ENCODE assay signal across 8 cellular contexts in the genomic region with DNA sequence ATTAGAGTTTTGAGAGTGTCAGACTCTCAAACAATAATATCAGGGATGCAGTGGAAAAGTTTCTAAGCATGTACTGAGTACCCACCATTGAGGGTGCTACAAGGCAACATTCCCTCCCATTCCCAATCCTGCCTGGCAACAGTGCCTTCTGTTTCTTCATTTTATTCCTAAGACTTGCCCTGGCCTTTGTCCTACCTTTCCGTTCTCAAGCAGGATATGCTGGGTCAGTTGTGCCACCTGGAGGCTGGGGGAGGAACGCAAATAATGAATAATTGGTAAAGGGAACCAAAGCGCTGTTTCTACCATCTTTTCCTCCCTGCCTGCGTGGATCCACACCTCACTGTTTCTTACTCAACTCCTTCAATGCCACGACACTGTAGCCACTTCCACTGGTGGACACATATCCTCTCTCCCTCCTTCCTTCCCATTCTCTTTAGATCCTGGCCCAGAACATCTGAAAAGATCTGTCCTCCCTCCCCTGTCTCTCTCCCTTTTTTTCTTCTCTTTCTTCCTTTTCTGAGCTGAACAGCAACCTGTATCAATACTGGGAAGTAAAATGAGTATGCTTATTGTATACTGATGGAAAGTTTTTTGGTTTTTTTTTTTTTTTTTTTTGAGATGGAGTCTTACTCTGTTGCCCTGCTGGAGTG.
DNase-seq lines count a peak whose midpoint lies in the region; ATAC-seq and TF ChIP-seq lines count a peak whose summit lies in the region.

No MANE protein-coding gene starts in this region.

- 20 to 34% methylated on average over 5 of the region's 5 CpGs for WGBS in lung, 2 donors
- 74% methylated on average over 5 of the region's 5 CpGs for WGBS in tibial nerve, 2 donors

- H3K36me3 ChIP-seq in lung (ENCODE audit: control insufficient read depth in 2 of 2, insufficient read depth in 2 of 2, low read length in 2 of 2) (peaks cover 0 to 11% of the 10 kb centered on the region in 2 donors), tibial nerve (no peaks in the 10 kb centered on the region)

- peak; percentile 49 for DNase-seq in NCI-H1092 (lab: John Stamatoyannopoulos, UW)
- DNase-seq in UCSD-AML1 (lab: John Stamatoyannopoulos, UW; ENCODE audit: unreplicated experiment): peak; percentile 47
- peak; percentile 30 for DNase-seq in central memory CD4-positive, alpha-beta T cell
- DNase-seq in lung (ENCODE audit: low spot score): peak; percentile 46
- DNase-seq in tibial nerve (ENCODE audit: low spot score in 2 of 2): peak in 1 of 2 donors; percentile 50

- no peak overlapping the region for H3K4me3 ChIP-seq in lung
- no peak overlapping the region for H3K4me3 ChIP-seq in tibial nerve

- H3K4me1 ChIP-seq in lung (ENCODE audit: control insufficient read depth in 2 of 2, insufficient read depth in 2 of 2, low read length in 2 of 2): peaks cover 7 to 21% of the 10 kb centered on the region in 2 donors
- peaks cover 0 to 9% (median 2%) of the 10 kb centered on the region in 4 donors for H3K4me1 ChIP-seq in tibial nerve

- no peak overlapping the region for H3K27ac ChIP-seq in C4-2B
- H3K27ac ChIP-seq in lung (ENCODE audit: low read depth in 1 of 2, low read length in 1 of 2): no peak overlapping the region
- no peak overlapping the region for H3K27ac ChIP-seq in tibial nerve

- no peaks in the 10 kb centered on the region for H3K9me3 ChIP-seq in lung (ENCODE audit: control insufficient read depth in 2 of 2, insufficient read depth in 1 of 2, low read length in 1 of 2)
- H3K9me3 ChIP-seq in tibial nerve: no peaks in the 10 kb centered on the region

- no peak for TF ChIP-seq POLR2A in tibial nerve (IDR thresholded peaks at IDR 0.05)

- TF ChIP-seq CTCF in C4-2B (conservative IDR thresholded peaks at IDR 0.05) (peak; percentile 83), lung (IDR thresholded peaks at IDR 0.05; ENCODE audit: control extremely low read depth, extremely low read depth) (peak; percentile 52), tibial nerve (IDR thresholded peaks at IDR 0.05) (peak; percentile 10 to 51 (median 37))

- H3K27me3 ChIP-seq in lung (ENCODE audit: control insufficient read depth, insufficient read depth) (no peaks in the 10 kb centered on the region), tibial nerve (no peaks in the 10 kb centered on the region)

- no peak for TF ChIP-seq EP300 in tibial nerve (IDR thresholded peaks at IDR 0.05)

- ATAC-seq in GM21515 (IDR thresholded peaks at IDR 0.05; ENCODE audit: unreplicated experiment) (peak; percentile 53), lung (ENCODE audit: insufficient read depth, low FRiP score) (peak; percentile 75), HG03108 (IDR thresholded peaks at IDR 0.05; ENCODE audit: unreplicated experiment) (no peak)
